32 cellular contexts compared by ENCODE assay signal in genomic region chr11:84339796-84340195, GRCh38.
"Had no signal": no experiment of that assay in that cellular context is flagged by ENCODE, and none has a peak within 500 bp of the region (broad histone marks: within the 10 kb centered on the region; RNA-seq: fewer than 3 reads in every experiment).

No MANE protein-coding gene starts in this region.

- H3K4me1 ChIP-seq: Peyer's patch, SJCRH30 had no signal

- H3K9me3 ChIP-seq: Peyer's patch, SJCRH30 had no signal

- H3K27ac ChIP-seq: Peyer's patch, RWPE1, SJCRH30, SK-N-MC had no signal

- H3K4me3 ChIP-seq: Peyer's patch, SJCRH30, SK-N-MC had no signal

- ATAC-seq: PC-3, Right ventricle myocardium inferior, SK-N-SH treated with all-trans-retinoic acid at 6 μM for 48 hours, T-cell had no signal

- H3K36me3 ChIP-seq: Peyer's patch, SJCRH30 had no signal

- H3K27me3 ChIP-seq: Peyer's patch, SJCRH30 had no signal

- DNase-seq: Kasumi-1; KG1; MM.1S; MV-4-11; NCI-H1092; NCI-H1105; NCI-H1417 treated with DMSO at 0.1 percent for 48 hours; NCI-H1436 treated with DMSO at 0.1 percent for 48 hours; NCI-H1694 treated with DMSO at 0.1 percent for 48 hours; NCI-H187 treated with DMSO at 0.1 percent for 48 hours; NCI-H2029; NCI-H2081; NCI-H2171 treated with DMSO at 0.1 percent for 48 hours; NCI-H2227 treated with DMSO at 0.1 percent for 48 hours; NCI-H345; NCI-H446; NCI-H510A treated with DMSO at 0.1 percent for 48 hours; NCI-H524 treated with DMSO at 0.1 percent for 48 hours; NCI-H526 treated with DMSO at 0.1 percent for 48 hours; NCI-H774; NK-92 treated with Interleukin-12 subunit alpha and Interleukin-12 subunit beta, amount 100 ng/mL, for 24 hours; OCI-M1; PC-3; Peyer's patch; SHP77; SIG-M5; SJCRH30; T-cell had no signal
